In the genomic region with DNA sequence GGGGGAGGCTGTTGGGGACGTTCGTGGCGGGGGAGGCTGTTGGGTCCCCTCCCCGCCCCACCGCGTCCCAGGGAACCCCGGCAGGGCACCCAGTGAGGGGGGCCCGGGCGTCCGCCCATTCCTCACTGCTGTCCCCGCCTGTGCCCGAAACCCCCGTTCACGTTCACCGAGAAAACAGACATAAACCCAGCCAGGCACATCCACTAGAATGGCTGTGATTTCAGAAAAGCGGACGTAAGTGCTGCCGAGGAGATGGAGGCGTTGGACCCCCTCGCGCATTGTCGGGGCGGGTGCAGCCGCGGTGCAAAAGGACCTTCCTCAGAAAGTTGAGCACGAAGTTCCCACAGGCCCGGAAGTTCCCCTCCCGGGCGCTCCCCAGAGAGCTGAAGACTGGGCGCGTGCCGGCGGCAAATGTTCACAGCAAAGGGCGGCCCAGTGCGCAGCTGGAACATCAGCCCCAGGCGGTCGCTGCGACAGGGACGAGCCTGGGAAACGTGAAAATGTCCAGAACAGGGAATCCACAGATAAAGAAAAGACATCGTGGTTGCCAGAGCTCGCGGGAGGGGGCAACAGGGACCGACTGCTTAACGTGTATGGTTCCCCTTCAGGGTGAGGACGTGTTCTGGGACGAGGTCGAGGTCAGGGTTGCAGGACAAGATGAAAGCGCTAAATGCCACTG, we compare ENCODE assay signal across 8 cellular contexts. TPM values are rescaled to one million over a fixed set of nuclear protein-coding genes. Genes with fewer than 3 reads are reported as not detected.
DNase-seq lines count a peak whose midpoint lies in the region; TF ChIP-seq lines count a peak whose summit lies in the region.

No MANE protein-coding gene starts in this region.

- peaks cover 12% of the 10 kb centered on the region for H3K27me3 ChIP-seq in kidney epithelial cell (ENCODE audit: control insufficient read depth, insufficient read depth, low read length)
- H3K27me3 ChIP-seq in thymus (ENCODE audit: control insufficient read depth, insufficient read depth): peaks cover 23% of the 10 kb centered on the region

- TF ChIP-seq CTCF in astrocyte of the spinal cord (IDR thresholded peaks at IDR 0.05; ENCODE audit: low read depth, low read length) (no peak), kidney epithelial cell (IDR thresholded peaks at IDR 0.05; ENCODE audit: insufficient read depth, low read length, poor library complexity, severe bottlenecking) (no peak)

- WGBS in thymus: 10% methylated on average over 49 of the region's 49 CpGs

- in situ Hi-C loops in KBM-7 (cut with MboI; ENCODE audit: low pct_unique_long_range_greater_than_20kb, low sequenced_read_pairs) (no loop called here), astrocyte of the spinal cord (cut with HindIII; ENCODE audit: low sequenced_read_pairs) (no loop called here)

- H3K4me3 ChIP-seq in astrocyte of the spinal cord (ENCODE audit: low read depth, low read length): peak overlapping the region; percentile 46
- peak overlapping the region; percentile 23 for H3K4me3 ChIP-seq in kidney epithelial cell (ENCODE audit: low read depth, low read length)
- H3K4me3 ChIP-seq in thymus (ENCODE audit: low read length): peak overlapping the region; percentile 52

- H3K27ac ChIP-seq in thymus (ENCODE audit: low read depth): no peak overlapping the region

- H3K36me3 ChIP-seq in kidney epithelial cell (ENCODE audit: control insufficient read depth, insufficient read depth, low read length) (no peaks in the 10 kb centered on the region), thymus (ENCODE audit: control insufficient read depth, insufficient read depth) (no peaks in the 10 kb centered on the region)

- DNase-seq in ELF-1 (ENCODE audit: low read depth, low spot score): peak; percentile 62
- DNase-seq in KBM-7: peak; percentile 62
- no peak for DNase-seq in astrocyte of the spinal cord (ENCODE audit: low read depth, low spot score)
- no peak for DNase-seq in kidney epithelial cell (ENCODE audit: low read depth)
- DNase-seq in DMS153 treated with DMSO at 0.1 percent for 48 hours (lab: John Stamatoyannopoulos, UW; ENCODE audit: unreplicated experiment): no peak
- no peak for DNase-seq in kidney tubule cell (ENCODE audit: low spot score)
- DNase-seq in NCI-H187 treated with DMSO at 0.1 percent for 48 hours (lab: John Stamatoyannopoulos, UW): no peak

- H3K9me3 ChIP-seq in thymus (ENCODE audit: control insufficient read depth): no peaks in the 10 kb centered on the region

- H3K4me1 ChIP-seq in thymus (ENCODE audit: control insufficient read depth, insufficient read depth, low read length): peaks cover 3% of the 10 kb centered on the region

RNA-seq across cellular contexts. Expression of a gene that starts 18.5 kb away (rescaled TPM):
- 2.3 TPM in 2 replicates for total RNA-seq in kidney epithelial cell
- 1.7 TPM for polyA plus RNA-seq in thymus

RNA-seq across cellular contexts. Expression of a gene that starts 53.8 kb away (rescaled TPM):
- total RNA-seq in kidney epithelial cell: 95.6 and 98.8 TPM in 2 replicates
- polyA plus RNA-seq in thymus: 74.3 TPM

RNA-seq across cellular contexts. Expression of a gene that starts 55.2 kb away (rescaled TPM):
- total RNA-seq in kidney epithelial cell: 16.9 and 21.4 TPM in 2 replicates
- 34.5 TPM for polyA plus RNA-seq in thymus

Comparison
In these comparisons a context has a peak if more than half of its experiments do, and no peak if none do; other contexts are left out.
1. DNase-seq: peak in ELF-1 (single experiment) and KBM-7 (single experiment); none in astrocyte of the spinal cord (single experiment), kidney epithelial cell (single experiment), DMS153 treated with DMSO at 0.1 percent for 48 hours (single experiment), kidney tubule cell (single experiment) and NCI-H187 treated with DMSO at 0.1 percent for 48 hours (single experiment).
2. Peak in every context shown above with its lines, with median percentiles within 50 percentile points of each other: H3K4me3 ChIP-seq.